1 cellular context compared by ENCODE assay signal in the genomic region with DNA sequence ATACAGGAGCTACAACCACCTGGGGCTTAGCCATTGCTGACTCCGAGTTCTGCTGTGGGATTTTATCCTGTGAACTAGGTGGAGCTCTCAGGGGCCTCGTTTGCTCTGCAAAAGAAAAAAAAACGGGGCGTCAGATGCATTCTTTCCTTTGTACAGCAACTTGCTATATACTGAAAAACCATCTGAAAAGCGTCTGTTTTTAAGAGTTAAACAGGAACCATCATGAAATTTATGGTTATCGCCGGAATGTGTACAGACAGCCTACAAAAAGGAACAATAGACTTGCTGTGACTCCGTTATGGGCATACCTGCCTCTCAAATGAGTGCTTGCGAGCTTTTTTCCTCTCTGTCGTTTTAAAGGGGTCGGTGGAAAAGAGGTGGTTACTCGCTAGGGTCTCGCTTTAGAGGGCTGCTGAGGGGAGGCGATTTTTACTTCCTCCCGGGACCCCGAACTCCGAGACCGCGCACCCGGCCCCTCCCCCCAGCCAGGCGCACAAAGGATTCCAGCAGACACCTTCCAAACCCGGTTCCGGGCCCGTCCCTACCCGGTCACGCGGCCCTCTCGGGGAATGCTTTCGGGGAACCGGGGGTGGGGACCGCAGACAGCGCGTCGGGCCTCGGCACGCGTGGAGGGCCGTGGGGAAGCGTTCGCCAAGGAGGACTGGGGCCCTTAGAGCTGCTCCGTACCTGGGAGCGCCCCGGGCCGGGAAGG.
TF ChIP-seq lines count a peak whose summit lies in the region.

No MANE protein-coding gene starts in this region.

TF ChIP-seq in HepG2, 621 proteins besides CTCF, POLR2A, EP300 and RAD21 (continued from another document and continues in another):
- TF ChIP-seq ZNF276 (CRISPR knock-in tag; IDR thresholded peaks at IDR 0.05; ENCODE audit: low read depth) (no peak; the same call in 1 of the 2 replicates), HES4 (CRISPR knock-in tag; IDR thresholded peaks at IDR 0.05; ENCODE audit: borderline replicate concordance) (no peak), NFATC3 (CRISPR knock-in tag; IDR thresholded peaks at IDR 0.05) (no peak), U2AF2 (IDR thresholded peaks at IDR 0.05; ENCODE audit: low read depth, low read length) (no peak), ARNT2 (CRISPR knock-in tag; IDR thresholded peaks at IDR 0.05; ENCODE audit: low read depth) (no peak), KMT2B (CRISPR knock-in tag; IDR thresholded peaks at IDR 0.05) (0 out of 2 replicates have a peak, but pooled peaks have one; percentile 26), ZNF160 (CRISPR knock-in tag; IDR thresholded peaks at IDR 0.05) (peak; percentile 30; the same call in 1 of the 2 replicates), ZNF335 (CRISPR knock-in tag; IDR thresholded peaks at IDR 0.05) (0 out of 2 replicates have a peak, but pooled peaks have one; percentile 31), ZNF180 (CRISPR knock-in tag; IDR thresholded peaks at IDR 0.05; ENCODE audit: borderline replicate concordance, low read depth) (no peak), TBX3 (IDR thresholded peaks at IDR 0.05; ENCODE audit: borderline replicate concordance) (0 out of 2 replicates have a peak, but pooled peaks have one; percentile 13), HDAC6 (IDR thresholded peaks at IDR 0.05; ENCODE audit: low read depth, low read length) (no peak), SP5 (CRISPR knock-in tag; IDR thresholded peaks at IDR 0.05; ENCODE audit: borderline replicate concordance, low read depth) (0 out of 2 replicates have a peak, but pooled peaks have one; percentile 3), POLR2G (IDR thresholded peaks at IDR 0.05; ENCODE audit: low read depth, low read length) (peak; percentile 7; the same call in 1 of the 2 replicates), SAP130 (CRISPR knock-in tag; IDR thresholded peaks at IDR 0.05; ENCODE audit: low read depth) (0 out of 2 replicates have a peak, but pooled peaks have one; percentile 8), SNAPC2 (CRISPR knock-in tag; IDR thresholded peaks at IDR 0.05) (no peak), CREB1 (IDR thresholded peaks at IDR 0.05) (no peak), CREB1 (CRISPR knock-in tag; IDR thresholded peaks at IDR 0.05) (no peak), MTF1 (CRISPR knock-in tag; IDR thresholded peaks at IDR 0.05) (0 out of 2 replicates have a peak, but pooled peaks have one; percentile 27), MTF2 (CRISPR knock-in tag; IDR thresholded peaks at IDR 0.05; ENCODE audit: borderline replicate concordance) (no peak), PAWR (CRISPR knock-in tag; IDR thresholded peaks at IDR 0.05; ENCODE audit: borderline replicate concordance) (0 out of 2 replicates have a peak, but pooled peaks have one; percentile 48), NFKB2 (CRISPR knock-in tag; IDR thresholded peaks at IDR 0.05; ENCODE audit: borderline replicate concordance) (0 out of 2 replicates have a peak, but pooled peaks have one; percentile 42), STAT5B (CRISPR knock-in tag; IDR thresholded peaks at IDR 0.05) (no peak), CREM (IDR thresholded peaks at IDR 0.05) (no peak), CREM (CRISPR knock-in tag; IDR thresholded peaks at IDR 0.05) (no peak), EHMT2 (IDR thresholded peaks at IDR 0.05; ENCODE audit: borderline replicate concordance, low read depth, low read length) (no peak), GATAD2A (CRISPR knock-in tag; IDR thresholded peaks at IDR 0.05) (0 out of 2 replicates have a peak, but pooled peaks have one; percentile 2), ZNF30 (CRISPR knock-in tag; IDR thresholded peaks at IDR 0.05) (peak; percentile 33; the same call in 1 of the 2 replicates)
- TF ChIP-seq, protein P1, sequence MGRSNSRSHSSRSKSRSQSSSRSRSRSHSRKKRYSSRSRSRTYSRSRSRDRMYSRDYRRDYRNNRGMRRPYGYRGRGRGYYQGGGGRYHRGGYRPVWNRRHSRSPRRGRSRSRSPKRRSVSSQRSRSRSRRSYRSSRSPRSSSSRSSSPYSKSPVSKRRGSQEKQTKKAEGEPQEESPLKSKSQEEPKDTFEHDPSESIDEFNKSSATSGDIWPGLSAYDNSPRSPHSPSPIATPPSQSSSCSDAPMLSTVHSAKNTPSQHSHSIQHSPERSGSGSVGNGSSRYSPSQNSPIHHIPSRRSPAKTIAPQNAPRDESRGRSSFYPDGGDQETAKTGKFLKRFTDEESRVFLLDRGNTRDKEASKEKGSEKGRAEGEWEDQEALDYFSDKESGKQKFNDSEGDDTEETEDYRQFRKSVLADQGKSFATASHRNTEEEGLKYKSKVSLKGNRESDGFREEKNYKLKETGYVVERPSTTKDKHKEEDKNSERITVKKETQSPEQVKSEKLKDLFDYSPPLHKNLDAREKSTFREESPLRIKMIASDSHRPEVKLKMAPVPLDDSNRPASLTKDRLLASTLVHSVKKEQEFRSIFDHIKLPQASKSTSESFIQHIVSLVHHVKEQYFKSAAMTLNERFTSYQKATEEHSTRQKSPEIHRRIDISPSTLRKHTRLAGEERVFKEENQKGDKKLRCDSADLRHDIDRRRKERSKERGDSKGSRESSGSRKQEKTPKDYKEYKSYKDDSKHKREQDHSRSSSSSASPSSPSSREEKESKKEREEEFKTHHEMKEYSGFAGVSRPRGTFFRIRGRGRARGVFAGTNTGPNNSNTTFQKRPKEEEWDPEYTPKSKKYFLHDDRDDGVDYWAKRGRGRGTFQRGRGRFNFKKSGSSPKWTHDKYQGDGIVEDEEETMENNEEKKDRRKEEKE (IDR thresholded peaks at IDR 0.05) = no peak
- TF ChIP-seq, protein P2, sequence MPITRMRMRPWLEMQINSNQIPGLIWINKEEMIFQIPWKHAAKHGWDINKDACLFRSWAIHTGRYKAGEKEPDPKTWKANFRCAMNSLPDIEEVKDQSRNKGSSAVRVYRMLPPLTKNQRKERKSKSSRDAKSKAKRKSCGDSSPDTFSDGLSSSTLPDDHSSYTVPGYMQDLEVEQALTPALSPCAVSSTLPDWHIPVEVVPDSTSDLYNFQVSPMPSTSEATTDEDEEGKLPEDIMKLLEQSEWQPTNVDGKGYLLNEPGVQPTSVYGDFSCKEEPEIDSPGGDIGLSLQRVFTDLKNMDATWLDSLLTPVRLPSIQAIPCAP (CRISPR knock-in tag; IDR thresholded peaks at IDR 0.05; ENCODE audit: low read depth) = 0 out of 2 replicates have a peak, but pooled peaks have one; percentile 37
- TF ChIP-seq, protein P3, sequence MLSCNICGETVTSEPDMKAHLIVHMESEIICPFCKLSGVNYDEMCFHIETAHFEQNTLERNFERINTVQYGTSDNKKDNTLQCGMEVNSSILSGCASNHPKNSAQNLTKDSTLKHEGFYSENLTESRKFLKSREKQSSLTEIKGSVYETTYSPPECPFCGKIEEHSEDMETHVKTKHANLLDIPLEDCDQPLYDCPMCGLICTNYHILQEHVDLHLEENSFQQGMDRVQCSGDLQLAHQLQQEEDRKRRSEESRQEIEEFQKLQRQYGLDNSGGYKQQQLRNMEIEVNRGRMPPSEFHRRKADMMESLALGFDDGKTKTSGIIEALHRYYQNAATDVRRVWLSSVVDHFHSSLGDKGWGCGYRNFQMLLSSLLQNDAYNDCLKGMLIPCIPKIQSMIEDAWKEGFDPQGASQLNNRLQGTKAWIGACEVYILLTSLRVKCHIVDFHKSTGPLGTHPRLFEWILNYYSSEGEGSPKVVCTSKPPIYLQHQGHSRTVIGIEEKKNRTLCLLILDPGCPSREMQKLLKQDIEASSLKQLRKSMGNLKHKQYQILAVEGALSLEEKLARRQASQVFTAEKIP (CRISPR knock-in tag; IDR thresholded peaks at IDR 0.05; ENCODE audit: borderline replicate concordance) = no peak
- TF ChIP-seq, protein P4, sequence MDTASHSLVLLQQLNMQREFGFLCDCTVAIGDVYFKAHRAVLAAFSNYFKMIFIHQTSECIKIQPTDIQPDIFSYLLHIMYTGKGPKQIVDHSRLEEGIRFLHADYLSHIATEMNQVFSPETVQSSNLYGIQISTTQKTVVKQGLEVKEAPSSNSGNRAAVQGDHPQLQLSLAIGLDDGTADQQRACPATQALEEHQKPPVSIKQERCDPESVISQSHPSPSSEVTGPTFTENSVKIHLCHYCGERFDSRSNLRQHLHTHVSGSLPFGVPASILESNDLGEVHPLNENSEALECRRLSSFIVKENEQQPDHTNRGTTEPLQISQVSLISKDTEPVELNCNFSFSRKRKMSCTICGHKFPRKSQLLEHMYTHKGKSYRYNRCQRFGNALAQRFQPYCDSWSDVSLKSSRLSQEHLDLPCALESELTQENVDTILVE (CRISPR knock-in tag; IDR thresholded peaks at IDR 0.05) = 0 out of 2 replicates have a peak, but pooled peaks have one; percentile 27
- TF ChIP-seq, protein P5, sequence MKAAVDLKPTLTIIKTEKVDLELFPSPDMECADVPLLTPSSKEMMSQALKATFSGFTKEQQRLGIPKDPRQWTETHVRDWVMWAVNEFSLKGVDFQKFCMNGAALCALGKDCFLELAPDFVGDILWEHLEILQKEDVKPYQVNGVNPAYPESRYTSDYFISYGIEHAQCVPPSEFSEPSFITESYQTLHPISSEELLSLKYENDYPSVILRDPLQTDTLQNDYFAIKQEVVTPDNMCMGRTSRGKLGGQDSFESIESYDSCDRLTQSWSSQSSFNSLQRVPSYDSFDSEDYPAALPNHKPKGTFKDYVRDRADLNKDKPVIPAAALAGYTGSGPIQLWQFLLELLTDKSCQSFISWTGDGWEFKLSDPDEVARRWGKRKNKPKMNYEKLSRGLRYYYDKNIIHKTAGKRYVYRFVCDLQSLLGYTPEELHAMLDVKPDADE (CRISPR knock-in tag; IDR thresholded peaks at IDR 0.05) = 0 out of 2 replicates have a peak, but pooled peaks have one; percentile 4
- TF ChIP-seq, protein P6, sequence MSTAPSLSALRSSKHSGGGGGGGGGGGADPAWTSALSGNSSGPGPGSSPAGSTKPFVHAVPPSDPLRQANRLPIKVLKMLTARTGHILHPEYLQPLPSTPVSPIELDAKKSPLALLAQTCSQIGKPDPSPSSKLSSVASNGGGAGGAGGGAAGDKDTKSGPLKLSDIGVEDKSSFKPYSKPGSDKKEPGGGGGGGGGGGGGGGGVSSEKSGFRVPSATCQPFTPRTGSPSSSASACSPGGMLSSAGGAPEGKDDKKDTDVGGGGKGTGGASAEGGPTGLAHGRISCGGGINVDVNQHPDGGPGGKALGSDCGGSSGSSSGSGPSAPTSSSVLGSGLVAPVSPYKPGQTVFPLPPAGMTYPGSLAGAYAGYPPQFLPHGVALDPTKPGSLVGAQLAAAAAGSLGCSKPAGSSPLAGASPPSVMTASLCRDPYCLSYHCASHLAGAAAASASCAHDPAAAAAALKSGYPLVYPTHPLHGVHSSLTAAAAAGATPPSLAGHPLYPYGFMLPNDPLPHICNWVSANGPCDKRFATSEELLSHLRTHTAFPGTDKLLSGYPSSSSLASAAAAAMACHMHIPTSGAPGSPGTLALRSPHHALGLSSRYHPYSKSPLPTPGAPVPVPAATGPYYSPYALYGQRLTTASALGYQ (CRISPR knock-in tag; IDR thresholded peaks at IDR 0.05) = no peak
- TF ChIP-seq, protein P7, sequence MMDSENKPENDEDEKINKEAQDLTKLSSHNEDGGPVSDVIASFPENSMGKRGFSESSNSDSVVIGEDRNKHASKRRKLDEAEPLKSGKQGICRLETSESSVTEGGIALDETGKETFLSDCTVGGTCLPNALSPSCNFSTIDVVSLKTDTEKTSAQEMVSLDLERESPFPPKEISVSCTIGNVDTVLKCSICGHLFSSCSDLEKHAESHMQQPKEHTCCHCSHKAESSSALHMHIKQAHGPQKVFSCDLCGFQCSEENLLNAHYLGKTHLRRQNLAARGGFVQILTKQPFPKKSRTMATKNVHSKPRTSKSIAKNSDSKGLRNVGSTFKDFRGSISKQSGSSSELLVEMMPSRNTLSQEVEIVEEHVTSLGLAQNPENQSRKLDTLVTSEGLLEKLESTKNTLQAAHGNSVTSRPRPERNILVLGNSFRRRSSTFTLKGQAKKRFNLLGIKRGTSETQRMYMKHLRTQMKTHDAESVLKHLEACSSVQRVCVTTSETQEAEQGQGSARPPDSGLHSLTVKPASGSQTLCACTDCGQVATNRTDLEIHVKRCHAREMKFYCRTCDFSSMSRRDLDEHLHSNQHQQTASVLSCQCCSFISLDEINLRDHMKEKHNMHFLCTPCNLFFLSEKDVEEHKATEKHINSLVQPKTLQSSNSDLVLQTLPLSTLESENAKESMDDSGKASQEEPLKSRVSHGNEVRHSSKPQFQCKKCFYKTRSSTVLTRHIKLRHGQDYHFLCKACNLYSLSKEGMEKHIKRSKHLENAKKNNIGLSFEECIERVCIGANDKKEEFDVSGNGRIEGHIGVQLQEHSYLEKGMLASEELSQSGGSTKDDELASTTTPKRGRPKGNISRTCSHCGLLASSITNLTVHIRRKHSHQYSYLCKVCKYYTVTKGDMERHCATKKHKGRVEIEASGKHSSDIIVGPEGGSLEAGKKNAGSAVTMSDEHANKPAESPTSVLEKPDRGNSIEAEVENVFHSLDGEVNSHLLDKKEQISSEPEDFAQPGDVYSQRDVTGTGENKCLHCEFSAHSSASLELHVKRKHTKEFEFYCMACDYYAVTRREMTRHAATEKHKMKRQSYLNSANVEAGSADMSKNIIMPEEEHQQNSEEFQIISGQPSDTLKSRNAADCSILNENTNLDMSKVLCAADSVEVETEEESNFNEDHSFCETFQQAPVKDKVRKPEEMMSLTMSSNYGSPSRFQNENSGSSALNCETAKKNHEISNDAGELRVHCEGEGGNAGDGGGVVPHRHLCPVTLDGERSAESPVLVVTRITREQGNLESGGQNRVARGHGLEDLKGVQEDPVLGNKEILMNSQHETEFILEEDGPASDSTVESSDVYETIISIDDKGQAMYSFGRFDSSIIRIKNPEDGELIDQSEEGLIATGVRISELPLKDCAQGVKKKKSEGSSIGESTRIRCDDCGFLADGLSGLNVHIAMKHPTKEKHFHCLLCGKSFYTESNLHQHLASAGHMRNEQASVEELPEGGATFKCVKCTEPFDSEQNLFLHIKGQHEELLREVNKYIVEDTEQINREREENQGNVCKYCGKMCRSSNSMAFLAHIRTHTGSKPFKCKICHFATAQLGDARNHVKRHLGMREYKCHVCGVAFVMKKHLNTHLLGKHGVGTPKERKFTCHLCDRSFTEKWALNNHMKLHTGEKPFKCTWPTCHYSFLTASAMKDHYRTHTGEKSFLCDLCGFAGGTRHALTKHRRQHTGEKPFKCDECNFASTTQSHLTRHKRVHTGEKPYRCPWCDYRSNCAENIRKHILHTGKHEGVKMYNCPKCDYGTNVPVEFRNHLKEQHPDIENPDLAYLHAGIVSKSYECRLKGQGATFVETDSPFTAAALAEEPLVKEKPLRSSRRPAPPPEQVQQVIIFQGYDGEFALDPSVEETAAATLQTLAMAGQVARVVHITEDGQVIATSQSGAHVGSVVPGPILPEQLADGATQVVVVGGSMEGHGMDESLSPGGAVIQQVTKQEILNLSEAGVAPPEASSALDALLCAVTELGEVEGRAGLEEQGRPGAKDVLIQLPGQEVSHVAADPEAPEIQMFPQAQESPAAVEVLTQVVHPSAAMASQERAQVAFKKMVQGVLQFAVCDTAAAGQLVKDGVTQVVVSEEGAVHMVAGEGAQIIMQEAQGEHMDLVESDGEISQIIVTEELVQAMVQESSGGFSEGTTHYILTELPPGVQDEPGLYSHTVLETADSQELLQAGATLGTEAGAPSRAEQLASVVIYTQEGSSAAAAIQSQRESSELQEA (CRISPR knock-in tag; IDR thresholded peaks at IDR 0.05; ENCODE audit: not compliant biosample characterization) = no peak
